In genomic region chrY:16000801-16001200, GRCh38 we compare ENCODE assay signal across 23 cellular contexts.
"Had no signal": no experiment of that assay in that cellular context is flagged by ENCODE, and none has a peak within 500 bp of the region (broad histone marks: within the 10 kb centered on the region; RNA-seq: fewer than 3 reads in every experiment).

No MANE protein-coding gene starts in this region.

- H3K27ac ChIP-seq: ascending aorta, body of pancreas, Peyer's patch had no signal

- ATAC-seq: activated CD8-positive, alpha-beta memory T cell treated with anti-CD3 and anti-CD28 coated beads, Interleukin-2, amount 10 ng/mL, durations not matched to agents 7 days and 5 days; activated naive CD4-positive, alpha-beta T cell treated with anti-CD3 and anti-CD28 coated beads, Interleukin-2, amount 50 U/mL, for 72 hours; activated naive CD8-positive, alpha-beta T cell treated with anti-CD3 and anti-CD28 coated beads, Interleukin-2, amount 50 U/mL, for 24 hours; body of pancreas; WTC11 had no signal

- DNase-seq: activated CD4-positive, alpha-beta T cell treated with anti-CD3 and anti-CD28 coated beads for 48 hours; activated CD4-positive, alpha-beta T cell treated with anti-CD3 and anti-CD28 coated beads, Interleukin-2, amount 50 U/mL, for 4 hours; activated CD4-positive, CD25-positive, alpha-beta regulatory T cell treated with anti-CD3 and anti-CD28 coated beads, Interleukin-2, amount 50 U/mL, for 72 hours; activated CD8-positive, alpha-beta memory T cell treated with anti-CD3 and anti-CD28 coated beads, Interleukin-2, amount 10 ng/mL, durations not matched to agents 7 days and 5 days; activated effector memory CD4-positive, alpha-beta T cell treated with Interleukin-2 at 50 U/mL for 16 hours; activated naive CD4-positive, alpha-beta T cell; activated naive CD8-positive, alpha-beta T cell treated with anti-CD3 and anti-CD28 coated beads, Interleukin-2, amount 50 U/mL, for 24 hours; activated T-cell treated with anti-CD3 and anti-CD28 coated beads, Interleukin-2, amount 50 U/mL, for 24 hours; amniotic stem cell; body of pancreas; KG1; NCI-H1092; NCI-H1417 treated with DMSO at 0.1 percent for 48 hours; NCI-H1694; NCI-H2029; NCI-H2107; NCI-H446; NCI-H524; Peyer's patch; SHP77 treated with DMSO at 0.1 percent for 48 hours had no signal
